Comparison of ENCODE assay signal across 29 cellular contexts in genomic region chr5:158320178-158320674, GRCh38.
DNase-seq lines count a peak whose midpoint lies in the region; ATAC-seq and TF ChIP-seq lines count a peak whose summit lies in the region.
"Had no signal": no experiment of that assay in that cellular context is flagged by ENCODE, and none has a peak within 500 bp of the region (broad histone marks: within the 10 kb centered on the region; RNA-seq: fewer than 3 reads in every experiment).

No MANE protein-coding gene starts in this region.

- 54% methylated on average over 5 of the region's 5 CpGs for WGBS in mammary epithelial cell (ENCODE audit: low coverage, missing lambda C conversion rate)

- no peaks in the 10 kb centered on the region for H3K4me1 ChIP-seq in mammary epithelial cell (ENCODE audit: insufficient read depth, low read length)
- H3K4me1 ChIP-seq: left lung, right atrium auricular region, suprapubic skin had no signal

- TF ChIP-seq CTCF in MCF 10A (IDR thresholded peaks at IDR 0.05; ENCODE audit: unreplicated experiment) (no peak), mammary epithelial cell (conservative IDR thresholded peaks at IDR 0.05 in 1 of 2, IDR thresholded peaks at IDR 0.05 in 1 of 2; ENCODE audit: extremely low read depth in 1 of 2, insufficient read depth in 1 of 2, low read depth in 1 of 2, low read length in 2 of 2) (no peak), WERI-Rb-1 (IDR thresholded peaks at IDR 0.05; ENCODE audit: low read depth, low read length) (no peak), omental fat pad (IDR thresholded peaks at IDR 0.05) (no peak)

- H3K4me2 ChIP-seq in mammary epithelial cell (ENCODE audit: insufficient read depth, low read depth, low read length): no peak overlapping the region
- H3K4me2 ChIP-seq: BLaER1 had no signal

- H3K4me3 ChIP-seq in mammary epithelial cell (replicated peaks in 1 of 3; ENCODE audit: insufficient read depth in 1 of 3, low read depth in 2 of 3, low read length in 3 of 3) (no peak overlapping the region), WERI-Rb-1 (ENCODE audit: low read depth, low read length) (no peak overlapping the region)
- H3K4me3 ChIP-seq: BLaER1, gastroesophageal sphincter, left lung, right atrium auricular region, suprapubic skin had no signal

- H3K4me1 Mint-ChIP-seq in MCF 10A (ENCODE audit: insufficient read depth, unreplicated experiment): no peaks in the 10 kb centered on the region
- no peaks in the 10 kb centered on the region for H3K4me1 Mint-ChIP-seq in activated T-helper 1 cell treated with anti-CD3 and anti-CD28 coated beads, Interleukin-12 subunit alpha, Interleukin-12 subunit beta, Interleukin-2, Interleukin-4 antibody, amounts not matched to agents 30 ng/mL and 10 ng/mL and 1 ng/mL, durations not matched to agents 14 hours and 24 hours and 36 hours (ENCODE audit: low read depth)
- H3K4me1 Mint-ChIP-seq: activated B cell treated with CpG ODN at 0.5 μM for 24 hours; naive thymus-derived CD8-positive, alpha-beta T cell; stimulated activated naive B cell treated with anti-CD40 and anti-IgM and Interleukin-4, amounts not matched to agents 10 μg/mL and 1 μg/mL and 100 μg/mL, for 72 hours had no signal

- no peak overlapping the region for H2AFZ ChIP-seq in mammary epithelial cell (ENCODE audit: low read depth, low read length)

- H3K9me3 Mint-ChIP-seq in MCF 10A (ENCODE audit: unreplicated experiment): no peaks in the 10 kb centered on the region
- H3K9me3 Mint-ChIP-seq in activated T-helper 1 cell treated with anti-CD3 and anti-CD28 coated beads, Interleukin-12 subunit alpha, Interleukin-12 subunit beta, Interleukin-2, Interleukin-4 antibody, amounts not matched to agents 30 ng/mL and 10 ng/mL and 1 ng/mL, durations not matched to agents 14 hours and 24 hours and 36 hours: no peaks in the 10 kb centered on the region
- H3K9me3 Mint-ChIP-seq: activated B cell treated with CpG ODN at 0.5 μM for 24 hours; mesothelial cell of epicardium; naive thymus-derived CD8-positive, alpha-beta T cell; stimulated activated naive B cell treated with anti-CD40 and anti-IgM and Interleukin-4, amounts not matched to agents 10 μg/mL and 1 μg/mL and 100 μg/mL, for 72 hours had no signal

- no peak overlapping the region for H3K4me3 Mint-ChIP-seq in MCF 10A (ENCODE audit: unreplicated experiment)
- no peak overlapping the region for H3K4me3 Mint-ChIP-seq in activated T-helper 1 cell treated with anti-CD3 and anti-CD28 coated beads, Interleukin-12 subunit alpha, Interleukin-12 subunit beta, Interleukin-2, Interleukin-4 antibody, amounts not matched to agents 30 ng/mL and 10 ng/mL and 1 ng/mL, durations not matched to agents 14 hours and 24 hours and 36 hours
- H3K4me3 Mint-ChIP-seq: activated B cell treated with CpG ODN at 0.5 μM for 24 hours; mesothelial cell of epicardium; naive thymus-derived CD8-positive, alpha-beta T cell; stimulated activated naive B cell treated with anti-CD40 and anti-IgM and Interleukin-4, amounts not matched to agents 10 μg/mL and 1 μg/mL and 100 μg/mL, for 72 hours had no signal

- no peak overlapping the region for H3K27ac Mint-ChIP-seq in MCF 10A (ENCODE audit: low read depth, unreplicated experiment)
- no peak overlapping the region for H3K27ac Mint-ChIP-seq in activated T-helper 1 cell treated with anti-CD3 and anti-CD28 coated beads, Interleukin-12 subunit alpha, Interleukin-12 subunit beta, Interleukin-2, Interleukin-4 antibody, amounts not matched to agents 30 ng/mL and 10 ng/mL and 1 ng/mL, durations not matched to agents 14 hours and 24 hours and 36 hours
- H3K27ac Mint-ChIP-seq: activated B cell treated with CpG ODN at 0.5 μM for 24 hours; mesothelial cell of epicardium; stimulated activated naive B cell treated with anti-CD40 and anti-IgM and Interleukin-4, amounts not matched to agents 10 μg/mL and 1 μg/mL and 100 μg/mL, for 72 hours had no signal

- H4K20me1 ChIP-seq in mammary epithelial cell (ENCODE audit: insufficient read depth, low read length): no peaks in the 10 kb centered on the region
- H4K20me1 ChIP-seq: BLaER1 had no signal

- H3K27me3 ChIP-seq in mammary epithelial cell (ENCODE audit: insufficient read depth, low read length) (peaks cover 4% of the 10 kb centered on the region), WERI-Rb-1 (ENCODE audit: insufficient read depth, low read depth, severe bottlenecking) (no peaks in the 10 kb centered on the region)
- H3K27me3 ChIP-seq: BLaER1, gastroesophageal sphincter, left lung, right atrium auricular region, suprapubic skin had no signal

- H3K27me3 Mint-ChIP-seq in MCF 10A (ENCODE audit: insufficient read depth, unreplicated experiment): no peaks in the 10 kb centered on the region
- peaks cover 5% of the 10 kb centered on the region for H3K27me3 Mint-ChIP-seq in activated T-helper 1 cell treated with anti-CD3 and anti-CD28 coated beads, Interleukin-12 subunit alpha, Interleukin-12 subunit beta, Interleukin-2, Interleukin-4 antibody, amounts not matched to agents 30 ng/mL and 10 ng/mL and 1 ng/mL, durations not matched to agents 14 hours and 24 hours and 36 hours (ENCODE audit: insufficient read depth)
- H3K27me3 Mint-ChIP-seq: activated B cell treated with CpG ODN at 0.5 μM for 24 hours; naive thymus-derived CD8-positive, alpha-beta T cell; stimulated activated naive B cell treated with anti-CD40 and anti-IgM and Interleukin-4, amounts not matched to agents 10 μg/mL and 1 μg/mL and 100 μg/mL, for 72 hours had no signal

- ATAC-seq in omental fat pad (ENCODE audit: low FRiP score): no peak
- ATAC-seq: esophagus mucosa; gastroesophageal sphincter; left lung; naive thymus-derived CD8-positive, alpha-beta T cell; stimulated activated naive B cell treated with anti-CD40 and anti-IgM and Interleukin-4, amounts not matched to agents 10 μg/mL and 1 μg/mL and 100 μg/mL, for 72 hours had no signal

- peak; percentile 5 for DNase-seq in MCF 10A (ENCODE audit: unreplicated experiment)
- DNase-seq in mammary epithelial cell: no peak
- peak; percentile 30 for DNase-seq in NCI-H187 treated with DMSO at 0.1 percent for 48 hours (lab: John Stamatoyannopoulos, UW)
- DNase-seq in RPMI8226: peak; percentile 16
- no peak for DNase-seq in WERI-Rb-1
- no peak for DNase-seq in activated T-helper 1 cell treated with anti-CD3 and anti-CD28 coated beads, Interleukin-12 subunit alpha, Interleukin-12 subunit beta, Interleukin-2, Interleukin-4 antibody, amounts not matched to agents 30 ng/mL and 10 ng/mL and 1 ng/mL, durations not matched to agents 14 hours and 24 hours and 36 hours (ENCODE audit: low spot score)
- DNase-seq in omental fat pad (ENCODE audit: low spot score): no peak
- DNase-seq: ACHN; activated B cell treated with CpG ODN at 0.5 μM for 24 hours; activated CD4-positive, alpha-beta T cell treated with anti-CD3 and anti-CD28 coated beads, Interleukin-2, amount 50 U/mL, for 4 hours; activated naive CD4-positive, alpha-beta T cell treated with anti-CD3 and anti-CD28 coated beads, Interleukin-2, amount 50 U/mL, for 16 hours; COR-L47; cortex of kidney; EL; H7; left lung; naive thymus-derived CD8-positive, alpha-beta T cell; NCI-H2029; NCI-H526 treated with DMSO at 0.1 percent for 48 hours; stimulated activated CD4-positive, alpha-beta T cell treated with anti-CD3 and anti-CD28 coated beads, Interleukin-4, amount 100 ng/mL, for 24 hours; stimulated activated naive B cell treated with anti-CD40 and anti-IgM and Interleukin-4, amounts not matched to agents 10 μg/mL and 1 μg/mL and 100 μg/mL, for 72 hours; T1000 had no signal

- POLR2A ChIA-PET in MCF 10A (lab: Yijun Ruan, JAX): interaction anchor here (0.6 kb wide), 1 partner anchor 152 kb away, joined by 3 read pairs; no protein-coding TSS in a partner anchor

- no peaks in the 10 kb centered on the region for H3K79me2 ChIP-seq in mammary epithelial cell (ENCODE audit: insufficient read depth, low read length)

- H3K9me3 ChIP-seq in mammary epithelial cell (replicated peaks; ENCODE audit: insufficient read depth, low read length) (no peaks in the 10 kb centered on the region), WERI-Rb-1 (ENCODE audit: severe bottlenecking) (no peaks in the 10 kb centered on the region)
- H3K9me3 ChIP-seq: gastroesophageal sphincter, left lung, right atrium auricular region, suprapubic skin had no signal

- H3K36me3 Mint-ChIP-seq in MCF 10A (ENCODE audit: insufficient read depth, unreplicated experiment): no peaks in the 10 kb centered on the region
- no peaks in the 10 kb centered on the region for H3K36me3 Mint-ChIP-seq in activated T-helper 1 cell treated with anti-CD3 and anti-CD28 coated beads, Interleukin-12 subunit alpha, Interleukin-12 subunit beta, Interleukin-2, Interleukin-4 antibody, amounts not matched to agents 30 ng/mL and 10 ng/mL and 1 ng/mL, durations not matched to agents 14 hours and 24 hours and 36 hours (ENCODE audit: low read depth)
- H3K36me3 Mint-ChIP-seq: mesothelial cell of epicardium; naive thymus-derived CD8-positive, alpha-beta T cell; stimulated activated naive B cell treated with anti-CD40 and anti-IgM and Interleukin-4, amounts not matched to agents 10 μg/mL and 1 μg/mL and 100 μg/mL, for 72 hours had no signal

- in situ Hi-C loops in mammary epithelial cell (cut with MboI; ENCODE audit: low sequenced_read_pairs in 2 of 2): no loop called here

- BruUV-seq in MCF 10A (replicated peaks; lab: Mats Ljungman, UMichigan) (no TSS peak), mammary epithelial cell (replicated peaks; lab: Mats Ljungman, UMichigan) (no TSS peak)

- H3K27ac ChIP-seq in mammary epithelial cell (ENCODE audit: insufficient read depth, low read depth, low read length) (no peak overlapping the region), WERI-Rb-1 (no peak overlapping the region)
- H3K27ac ChIP-seq: BLaER1, gastroesophageal sphincter, HL-60, left lung, right atrium auricular region, suprapubic skin had no signal

- intact Hi-C loops in MCF 10A (cut with micrococcal nuclease) (no loop called here), mammary epithelial cell (cut with micrococcal nuclease) (no loop called here)
- intact Hi-C loops in activated T-helper 1 cell treated with anti-CD3 and anti-CD28 coated beads, Interleukin-12 subunit alpha, Interleukin-12 subunit beta, Interleukin-2, Interleukin-4 antibody, amounts not matched to agents 30 ng/mL and 10 ng/mL and 1 ng/mL, durations not matched to agents 14 hours and 24 hours and 36 hours (cut with micrococcal nuclease): no loop called here

- dilution Hi-C loops in mammary epithelial cell (cut with HindIII; ENCODE audit: low sequenced_read_pairs): no loop called here

- H3K9ac ChIP-seq in mammary epithelial cell (ENCODE audit: insufficient read depth, low read length): no peak overlapping the region
- H3K9ac ChIP-seq: BLaER1 had no signal

- CTCF ChIA-PET in MCF 10A (lab: Yijun Ruan, JAX): interaction anchor here (1.2 kb wide), 1 partner anchor 8 kb away, joined by 4 read pairs; no protein-coding TSS in a partner anchor
- CTCF ChIA-PET in mammary epithelial cell (lab: Charles Lee; ENCODE audit: low non-redundant PET): no interaction called here

- H3K36me3 ChIP-seq in mammary epithelial cell (ENCODE audit: insufficient read depth, low read length) (no peaks in the 10 kb centered on the region), WERI-Rb-1 (no peaks in the 10 kb centered on the region)
- H3K36me3 ChIP-seq: gastroesophageal sphincter, left lung, right atrium auricular region, suprapubic skin had no signal

Comparison
In these comparisons a context has a peak if more than half of its experiments do, and no peak if none do; other contexts are left out.
1. DNase-seq: peak in MCF 10A (single experiment), NCI-H187 treated with DMSO at 0.1 percent for 48 hours (single experiment) and RPMI8226 (single experiment); none in mammary epithelial cell (single experiment), WERI-Rb-1 (single experiment), activated T-helper 1 cell treated with anti-CD3 and anti-CD28 coated beads, Interleukin-12 subunit alpha, Interleukin-12 subunit beta, Interleukin-2, Interleukin-4 antibody, amounts not matched to agents 30 ng/mL and 10 ng/mL and 1 ng/mL, durations not matched to agents 14 hours and 24 hours and 36 hours (single experiment) and omental fat pad (single experiment).